Comparison of ENCODE assay signal across 15 cellular contexts in the genomic region with DNA sequence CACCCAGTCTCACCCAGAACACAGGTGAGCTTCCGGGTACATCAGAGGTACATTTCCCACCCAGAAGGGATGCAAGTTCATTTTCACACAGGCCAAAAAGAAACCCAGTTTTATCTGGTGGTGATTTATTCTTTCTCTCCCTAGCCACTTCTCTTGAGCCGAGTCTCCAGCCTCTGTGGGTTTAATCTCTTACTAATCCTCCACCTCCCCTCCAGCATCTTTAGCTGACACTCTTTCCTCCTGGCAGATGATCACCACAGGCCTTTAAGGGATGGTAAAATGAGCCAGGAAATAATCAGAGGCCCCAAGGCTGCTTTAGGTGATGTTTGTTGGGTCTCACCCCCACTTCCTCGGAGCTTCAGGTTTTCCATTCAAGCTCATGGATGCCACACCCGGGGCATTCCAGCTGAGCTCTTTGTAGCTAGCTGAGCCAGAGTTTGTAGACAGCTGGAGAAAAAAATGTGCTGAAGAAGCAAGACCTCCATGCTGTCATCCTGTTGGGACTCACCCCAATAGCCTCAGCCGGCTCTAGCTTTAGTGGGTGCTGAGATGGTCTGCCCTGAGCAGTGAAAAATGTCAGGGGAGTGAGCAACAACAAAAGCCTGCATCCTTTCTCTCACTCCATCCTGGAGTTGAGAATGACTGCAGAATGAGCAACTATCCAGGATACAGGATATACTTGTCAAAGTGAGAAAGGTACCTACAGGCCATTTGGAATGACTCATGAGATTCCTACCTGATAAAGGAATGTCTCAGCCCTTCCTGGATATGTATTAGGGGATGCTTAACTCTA.
DNase-seq lines count a peak whose midpoint lies in the region; ATAC-seq and TF ChIP-seq lines count a peak whose summit lies in the region.
"Had no signal": no experiment of that assay in that cellular context is flagged by ENCODE, and none has a peak within 500 bp of the region (broad histone marks: within the 10 kb centered on the region; RNA-seq: fewer than 3 reads in every experiment).

No MANE protein-coding gene starts in this region.

- H3K27ac Mint-ChIP-seq in T-cell = no peak overlapping the region

- no peaks in the 10 kb centered on the region for H3K27me3 ChIP-seq in SK-N-SH (ENCODE audit: insufficient read depth)
- no peaks in the 10 kb centered on the region for H3K27me3 ChIP-seq in lower lobe of right lung (ENCODE audit: low read depth)
- H3K27me3 ChIP-seq: body of pancreas, pancreas had no signal

- no peaks in the 10 kb centered on the region for H4K20me1 ChIP-seq in SK-N-SH (ENCODE audit: insufficient read depth)

- TF ChIP-seq CTCF in SK-N-SH (IDR thresholded peaks at IDR 0.05) = no peak
- no peak for TF ChIP-seq CTCF in coronary artery (IDR thresholded peaks at IDR 0.05)
- no peak for TF ChIP-seq CTCF in lower lobe of right lung (IDR thresholded peaks at IDR 0.05)

- intact Hi-C loops in lower lobe of right lung (cut with DNase I) = no loop called here

- H3K36me3 ChIP-seq in SK-N-SH (replicated peaks in 1 of 2; ENCODE audit: control insufficient read depth in 1 of 2, insufficient read depth in 2 of 2, low read length in 1 of 2) (no peaks in the 10 kb centered on the region), lower lobe of right lung (no peaks in the 10 kb centered on the region)
- H3K36me3 ChIP-seq: pancreas had no signal

- no peaks in the 10 kb centered on the region for H3K9me2 ChIP-seq in SK-N-SH

- H3K4me1 Mint-ChIP-seq in T-cell = peaks cover 6 to 23% (median 21%) of the 10 kb centered on the region in 3 donors

- no peak for TF ChIP-seq RAD21 in SK-N-SH (IDR thresholded peaks at IDR 0.05; ENCODE audit: low read length)

- H2AFZ ChIP-seq in SK-N-SH (ENCODE audit: low read depth) = peak overlapping the region; percentile 64

- H3K9me3 Mint-ChIP-seq in T-cell = no peaks in the 10 kb centered on the region

- no peaks in the 10 kb centered on the region for H3K27me3 Mint-ChIP-seq in T-cell

- peak overlapping the region; percentile 38; the same call in 1 of the 2 replicates for H3K9ac ChIP-seq in SK-N-SH

- H3F3A ChIP-seq in SK-N-SH (replicated peaks; ENCODE audit: insufficient read depth) = peaks cover 40% of the 10 kb centered on the region

- DNase-seq in A172 (ENCODE audit: low spot score) (peak; percentile 92), HPDE6-E6E7 (ENCODE audit: extremely low spot score) (peak; percentile 70), SK-N-SH (no peak), iPS DF 19.7 (ENCODE audit: low read depth, low spot score) (peak; percentile 64), coronary artery (ENCODE audit: low spot score) (no peak), SIG-M5 (lab: John Stamatoyannopoulos, UW) (no peak), lower lobe of right lung (no peak), T-cell (no peak)
- DNase-seq: activated CD4-positive, alpha-beta T cell treated with anti-CD3 and anti-CD28 coated beads, Interleukin-2, amount 50 U/mL, for 48 hours; activated effector memory CD4-positive, alpha-beta T cell treated with Interleukin-2 at 50 U/mL for 16 hours; body of pancreas; hypothalamus; NCI-H1092 treated with DMSO at 0.1 percent for 48 hours; NCI-H526 treated with DMSO at 0.1 percent for 48 hours; pancreas had no signal

- no peaks in the 10 kb centered on the region for H3K79me2 ChIP-seq in SK-N-SH (ENCODE audit: insufficient read depth)

- WGBS in SK-N-SH (ENCODE audit: low lambda C conversion rate) = 24% methylated on average over 5 of the region's 5 CpGs

- no peak overlapping the region for H3K4me3 Mint-ChIP-seq in T-cell

- ATAC-seq in lower lobe of right lung (no peak), T-cell (replicated peaks in 1 of 4) (no peak)
- ATAC-seq: body of pancreas, pancreas had no signal

- peak overlapping the region in 1 of 2 experiments; percentile 96; a peak in 2 of 4 replicates for H3K27ac ChIP-seq in SK-N-SH (ENCODE audit: low read depth in 2 of 2, low read length in 1 of 2)
- H3K27ac ChIP-seq in coronary artery = no peak overlapping the region
- H3K27ac ChIP-seq in lower lobe of right lung = no peak overlapping the region
- H3K27ac ChIP-seq: body of pancreas, pancreas had no signal

- H3K36me3 Mint-ChIP-seq in T-cell = no peaks in the 10 kb centered on the region

- H3K4me1 ChIP-seq in SK-N-SH (ENCODE audit: control insufficient read depth in 1 of 2, insufficient read depth in 2 of 2, low read depth in 1 of 2, low read length in 1 of 2) = peaks cover 5 to 52% of the 10 kb centered on the region in 2 experiments; a peak in 3 of 4 replicates
- H3K4me1 ChIP-seq in lower lobe of right lung = peaks cover 11% of the 10 kb centered on the region
- H3K4me1 ChIP-seq: pancreas had no signal

- H3K4me3 ChIP-seq in SK-N-SH (ENCODE audit: low read depth in 2 of 2, low read length in 1 of 2) = no peak overlapping the region
- H3K4me3 ChIP-seq in coronary artery = no peak overlapping the region
- no peak overlapping the region for H3K4me3 ChIP-seq in lower lobe of right lung
- H3K4me3 ChIP-seq: body of pancreas, pancreas had no signal

- no peaks in the 10 kb centered on the region for H3K9me3 ChIP-seq in SK-N-SH
- no peaks in the 10 kb centered on the region for H3K9me3 ChIP-seq in lower lobe of right lung
- H3K9me3 ChIP-seq: body of pancreas, pancreas had no signal

- TF ChIP-seq EP300 in SK-N-SH (IDR thresholded peaks at IDR 0.05; ENCODE audit: borderline replicate concordance in 1 of 2, low read depth in 1 of 2, low read length in 1 of 2) = peak in 1 of 2 experiments; percentile 93; a peak in 2 of 4 replicates

- CTCF ChIA-PET in SK-N-SH (lab: Yijun Ruan, JAX) = interaction anchor here (1.4 to 1.6 kb wide), 2 partner anchors 15 to 213 kb away, joined by 3 to 4 read pairs; no protein-coding TSS in a partner anchor
- CTCF ChIA-PET in T-cell (lab: Charles Lee) = no interaction called here

- peak overlapping the region; percentile 43 for H3K4me2 ChIP-seq in SK-N-SH

- POLR2A ChIA-PET in SK-N-SH (lab: Yijun Ruan, JAX) = no interaction called here
- POLR2A ChIA-PET in T-cell (lab: Charles Lee) = interaction anchor here in 1 of 2 donors (0.7 kb wide), 1 partner anchor 9 kb away, joined by 3 read pairs; no protein-coding TSS in a partner anchor

TF ChIP-seq in SK-N-SH, 30 proteins besides CTCF, POLR2A, EP300 and RAD21 (continues in another document):
- TF ChIP-seq, protein P1, sequence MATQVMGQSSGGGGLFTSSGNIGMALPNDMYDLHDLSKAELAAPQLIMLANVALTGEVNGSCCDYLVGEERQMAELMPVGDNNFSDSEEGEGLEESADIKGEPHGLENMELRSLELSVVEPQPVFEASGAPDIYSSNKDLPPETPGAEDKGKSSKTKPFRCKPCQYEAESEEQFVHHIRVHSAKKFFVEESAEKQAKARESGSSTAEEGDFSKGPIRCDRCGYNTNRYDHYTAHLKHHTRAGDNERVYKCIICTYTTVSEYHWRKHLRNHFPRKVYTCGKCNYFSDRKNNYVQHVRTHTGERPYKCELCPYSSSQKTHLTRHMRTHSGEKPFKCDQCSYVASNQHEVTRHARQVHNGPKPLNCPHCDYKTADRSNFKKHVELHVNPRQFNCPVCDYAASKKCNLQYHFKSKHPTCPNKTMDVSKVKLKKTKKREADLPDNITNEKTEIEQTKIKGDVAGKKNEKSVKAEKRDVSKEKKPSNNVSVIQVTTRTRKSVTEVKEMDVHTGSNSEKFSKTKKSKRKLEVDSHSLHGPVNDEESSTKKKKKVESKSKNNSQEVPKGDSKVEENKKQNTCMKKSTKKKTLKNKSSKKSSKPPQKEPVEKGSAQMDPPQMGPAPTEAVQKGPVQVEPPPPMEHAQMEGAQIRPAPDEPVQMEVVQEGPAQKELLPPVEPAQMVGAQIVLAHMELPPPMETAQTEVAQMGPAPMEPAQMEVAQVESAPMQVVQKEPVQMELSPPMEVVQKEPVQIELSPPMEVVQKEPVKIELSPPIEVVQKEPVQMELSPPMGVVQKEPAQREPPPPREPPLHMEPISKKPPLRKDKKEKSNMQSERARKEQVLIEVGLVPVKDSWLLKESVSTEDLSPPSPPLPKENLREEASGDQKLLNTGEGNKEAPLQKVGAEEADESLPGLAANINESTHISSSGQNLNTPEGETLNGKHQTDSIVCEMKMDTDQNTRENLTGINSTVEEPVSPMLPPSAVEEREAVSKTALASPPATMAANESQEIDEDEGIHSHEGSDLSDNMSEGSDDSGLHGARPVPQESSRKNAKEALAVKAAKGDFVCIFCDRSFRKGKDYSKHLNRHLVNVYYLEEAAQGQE (IDR thresholded peaks at IDR 0.05; ENCODE audit: low read depth, low read length) = no peak
- TF ChIP-seq IRF3 (IDR thresholded peaks at IDR 0.05; ENCODE audit: low read depth, low read length) = no peak
- no peak for TF ChIP-seq GABPA (IDR thresholded peaks at IDR 0.05; ENCODE audit: low read depth)
- TF ChIP-seq, protein P2, sequence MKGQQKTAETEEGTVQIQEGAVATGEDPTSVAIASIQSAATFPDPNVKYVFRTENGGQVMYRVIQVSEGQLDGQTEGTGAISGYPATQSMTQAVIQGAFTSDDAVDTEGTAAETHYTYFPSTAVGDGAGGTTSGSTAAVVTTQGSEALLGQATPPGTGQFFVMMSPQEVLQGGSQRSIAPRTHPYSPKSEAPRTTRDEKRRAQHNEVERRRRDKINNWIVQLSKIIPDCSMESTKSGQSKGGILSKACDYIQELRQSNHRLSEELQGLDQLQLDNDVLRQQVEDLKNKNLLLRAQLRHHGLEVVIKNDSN (IDR thresholded peaks at IDR 0.05; ENCODE audit: borderline replicate concordance, low read depth) = no peak
- TF ChIP-seq FOXJ3 (CRISPR knock-in tag; IDR thresholded peaks at IDR 0.05) = no peak
- TF ChIP-seq ELF1 (IDR thresholded peaks at IDR 0.05) = no peak
- TF ChIP-seq NFIC (IDR thresholded peaks at IDR 0.05; ENCODE audit: borderline replicate concordance) = peak; percentile 77
- peak; percentile 76 for TF ChIP-seq RXRA (IDR thresholded peaks at IDR 0.05; ENCODE audit: borderline replicate concordance, low read depth)
- TF ChIP-seq MAX (IDR thresholded peaks at IDR 0.05; ENCODE audit: low read depth) = peak; percentile 58

Comparison
In these comparisons a context has a peak if more than half of its experiments do, and no peak if none do; other contexts are left out.
1. DNase-seq: peak in A172 (single experiment), HPDE6-E6E7 (single experiment) and iPS DF 19.7 (single experiment); none in SK-N-SH (single experiment), coronary artery (single experiment), SIG-M5 (single experiment), lower lobe of right lung (single experiment) and T-cell (0 of 34).